In genomic region chrX:17376381-17377046, GRCh38 we compare ENCODE assay signal across 9 cellular contexts. TPM values are rescaled to one million over a fixed set of nuclear protein-coding genes. Genes with fewer than 3 reads are reported as not detected.
DNase-seq lines count a peak whose midpoint lies in the region; ATAC-seq and TF ChIP-seq lines count a peak whose summit lies in the region.
"Had no signal": no experiment of that assay in that cellular context is flagged by ENCODE, and none has a peak within 500 bp of the region (broad histone marks: within the 10 kb centered on the region; RNA-seq: fewer than 3 reads in every experiment).

No MANE protein-coding gene starts in this region.

- TF ChIP-seq EP300 in suprapubic skin (IDR thresholded peaks at IDR 0.05): no peak

- H3K36me3 Mint-ChIP-seq in activated naive CD8-positive, alpha-beta T cell treated with anti-CD3 and anti-CD28 coated beads, Interleukin-2, amount 10 ng/mL, durations not matched to agents 7 days and 5 days: no peaks in the 10 kb centered on the region

- H3K4me1 Mint-ChIP-seq in activated naive CD8-positive, alpha-beta T cell treated with anti-CD3 and anti-CD28 coated beads, Interleukin-2, amount 10 ng/mL, durations not matched to agents 7 days and 5 days: peaks cover 2% of the 10 kb centered on the region

- no peaks in the 10 kb centered on the region for H3K9me3 ChIP-seq in iPS-18c (ENCODE audit: control insufficient read depth, insufficient read depth, low read length)
- H3K9me3 ChIP-seq in suprapubic skin: no peaks in the 10 kb centered on the region

- H3K36me3 ChIP-seq in suprapubic skin: no peaks in the 10 kb centered on the region
- H3K36me3 ChIP-seq: BLaER1 had no signal

- peaks cover 4% of the 10 kb centered on the region for H3K9me3 Mint-ChIP-seq in activated naive CD8-positive, alpha-beta T cell treated with anti-CD3 and anti-CD28 coated beads, Interleukin-2, amount 10 ng/mL, durations not matched to agents 7 days and 5 days

- peak overlapping the region; percentile 28 for H3K4me3 Mint-ChIP-seq in activated naive CD8-positive, alpha-beta T cell treated with anti-CD3 and anti-CD28 coated beads, Interleukin-2, amount 10 ng/mL, durations not matched to agents 7 days and 5 days

- no peak overlapping the region for H3K27ac Mint-ChIP-seq in activated naive CD8-positive, alpha-beta T cell treated with anti-CD3 and anti-CD28 coated beads, Interleukin-2, amount 10 ng/mL, durations not matched to agents 7 days and 5 days

- TF ChIP-seq POLR2A in suprapubic skin (IDR thresholded peaks at IDR 0.05): no peak

- H3K27me3 Mint-ChIP-seq in activated naive CD8-positive, alpha-beta T cell treated with anti-CD3 and anti-CD28 coated beads, Interleukin-2, amount 10 ng/mL, durations not matched to agents 7 days and 5 days: peaks cover 41% of the 10 kb centered on the region

- no peaks in the 10 kb centered on the region for H3K27me3 ChIP-seq in suprapubic skin

- WGBS in suprapubic skin: 48% methylated on average over 15 of the region's 37 CpGs

- peak overlapping the region; percentile 87 for H3K4me3 ChIP-seq in iPS-18c (ENCODE audit: insufficient read depth, low read depth, low read length)
- H3K4me3 ChIP-seq in suprapubic skin: peak overlapping the region; percentile 62
- H3K4me3 ChIP-seq: BLaER1 had no signal

- H3K27ac ChIP-seq in suprapubic skin: peak overlapping the region; percentile 48
- H3K27ac ChIP-seq: BLaER1 had no signal

- no peak for TF ChIP-seq CTCF in suprapubic skin (IDR thresholded peaks at IDR 0.05)

- peaks cover 18% of the 10 kb centered on the region for H3K4me1 ChIP-seq in suprapubic skin
- H3K4me1 ChIP-seq: BLaER1 had no signal

- ATAC-seq in activated naive CD8-positive, alpha-beta T cell treated with anti-CD3 and anti-CD28 coated beads, Interleukin-2, amount 10 ng/mL, durations not matched to agents 7 days and 5 days (ENCODE audit: low read depth): no peak
- ATAC-seq in HG03097 (IDR thresholded peaks at IDR 0.05; ENCODE audit: low FRiP score, unreplicated experiment): no peak

- POLR2A ChIA-PET in activated naive CD8-positive, alpha-beta T cell treated with anti-CD3 and anti-CD28 coated beads, Interleukin-2, amount 10 ng/mL, durations not matched to agents 7 days and 5 days (lab: Charles Lee): no interaction called here

- peak; percentile 35 for DNase-seq in NCI-H146 (lab: John Stamatoyannopoulos, UW)
- DNase-seq in NCI-H146 treated with DMSO at 0.1 percent for 48 hours (lab: John Stamatoyannopoulos, UW; ENCODE audit: unreplicated experiment): no peak
- no peak for DNase-seq in activated naive CD8-positive, alpha-beta T cell treated with anti-CD3 and anti-CD28 coated beads, Interleukin-2, amount 10 ng/mL, durations not matched to agents 7 days and 5 days
- peak in 1 of 2 donors; percentile 63 for DNase-seq in suprapubic skin (ENCODE audit: low spot score in 2 of 2)
- DNase-seq in inferior parietal cortex (ENCODE audit: extremely low spot score): no peak
- no peak for DNase-seq in epidermal melanocyte (ENCODE audit: insufficient read length, low spot score)

RNA-seq across cellular contexts. Expression of gene NHS, which starts 1.5 kb away (rescaled TPM):
- 1 to 10 TPM; 1.2 to 1.8 TPM for total RNA-seq in activated naive CD8-positive, alpha-beta T cell treated with anti-CD3 and anti-CD28 coated beads, Interleukin-2, amount 10 ng/mL, durations not matched to agents 7 days and 5 days
- total RNA-seq in suprapubic skin: 1 to 10 TPM; 4.6 to 9.9 (median 7.2) TPM
